Comparison of ENCODE assay signal across 26 cellular contexts in genomic region chr4:20598626-20599025, GRCh38.
"Had no signal": no experiment of that assay in that cellular context is flagged by ENCODE, and none has a peak within 500 bp of the region (broad histone marks: within the 10 kb centered on the region; RNA-seq: fewer than 3 reads in every experiment).

No MANE protein-coding gene starts in this region.

- ATAC-seq: naive thymus-derived CD8-positive, alpha-beta T cell; pancreas; right lobe of liver; stimulated activated effector memory CD8-positive, alpha-beta T cell treated with anti-CD3 and anti-CD28 coated beads, Interleukin-12 subunit alpha, Interleukin-12 subunit beta, amount 100 ng/mL, for 72 hours; stimulated activated naive B cell treated with anti-CD40 and anti-IgM and Interleukin-4, amounts not matched to agents 10 μg/mL and 1 μg/mL and 100 μg/mL, for 72 hours had no signal

- H3K9me3 ChIP-seq: pancreas, prostate gland, right atrium auricular region, right lobe of liver, sigmoid colon, stomach, thoracic aorta, thyroid gland, tibial nerve, upper lobe of left lung, vagina had no signal

- H3K36me3 ChIP-seq: neural progenitor cell, pancreas, prostate gland, right atrium auricular region, right lobe of liver, thoracic aorta, thyroid gland, vagina had no signal

- H3K4me3 Mint-ChIP-seq: naive thymus-derived CD8-positive, alpha-beta T cell; natural killer cell treated with Interleukin-12 subunit alpha and Interleukin-12 subunit beta and Interleukin-15 and Interleukin-18, amount 100 ng/mL, for 72 hours; nephron progenitor cell; neural progenitor cell; stimulated activated effector memory CD8-positive, alpha-beta T cell treated with anti-CD3 and anti-CD28 coated beads, Interleukin-12 subunit alpha, Interleukin-12 subunit beta, amount 100 ng/mL, for 72 hours; stimulated activated naive B cell treated with anti-CD40 and anti-IgM and Interleukin-4, amounts not matched to agents 10 μg/mL and 1 μg/mL and 100 μg/mL, for 72 hours; stimulated activated naive CD8-positive, alpha-beta T cell treated with anti-CD3 and anti-CD28 coated beads, Interleukin-15, Interleukin-2, amounts not matched to agents 100 ng/mL and 50 ng/mL, for 24 hours had no signal

- DNase-seq: naive thymus-derived CD8-positive, alpha-beta T cell; nephron progenitor cell; pancreas; retina; right lobe of liver; sigmoid colon; small intestine; stimulated activated CD4-positive, alpha-beta T cell treated with anti-CD3 and anti-CD28 coated beads, Interleukin-15, amount 100 ng/mL, for 24 hours; stimulated activated CD4-positive, alpha-beta T cell treated with anti-CD3 and anti-CD28 coated beads, Interleukin-2, amount 100 ng/mL, for 24 hours; stimulated activated CD4-positive, alpha-beta T cell treated with anti-CD3 and anti-CD28 coated beads, Interleukin-2, amount 100 ng/mL, for 48 hours; stimulated activated CD4-positive, alpha-beta T cell treated with anti-CD3 and anti-CD28 coated beads, Interleukin-4, amount 100 ng/mL, for 24 hours; stimulated activated naive B cell treated with anti-CD40 and anti-IgM and Interleukin-4, amounts not matched to agents 10 μg/mL and 1 μg/mL and 100 μg/mL, for 72 hours; stimulated activated naive CD4-positive, alpha-beta T cell treated with Interleukin-2 at 50 U/mL for 16 hours; stomach; thyroid gland; trophoblast cell; upper lobe of left lung had no signal

- H3K27me3 Mint-ChIP-seq: natural killer cell treated with Interleukin-12 subunit alpha and Interleukin-12 subunit beta and Interleukin-15 and Interleukin-18, amount 100 ng/mL, for 72 hours; stimulated activated naive B cell treated with anti-CD40 and anti-IgM and Interleukin-4, amounts not matched to agents 10 μg/mL and 1 μg/mL and 100 μg/mL, for 72 hours; stimulated activated naive CD8-positive, alpha-beta T cell treated with anti-CD3 and anti-CD28 coated beads, Interleukin-15, Interleukin-2, amounts not matched to agents 100 ng/mL and 50 ng/mL, for 24 hours had no signal

- H3K9me3 Mint-ChIP-seq: natural killer cell treated with Interleukin-12 subunit alpha and Interleukin-12 subunit beta and Interleukin-15 and Interleukin-18, amount 100 ng/mL, for 72 hours; nephron progenitor cell; neural progenitor cell; stimulated activated effector memory CD8-positive, alpha-beta T cell treated with anti-CD3 and anti-CD28 coated beads, Interleukin-12 subunit alpha, Interleukin-12 subunit beta, amount 100 ng/mL, for 72 hours; stimulated activated naive CD8-positive, alpha-beta T cell treated with anti-CD3 and anti-CD28 coated beads, Interleukin-15, Interleukin-2, amounts not matched to agents 100 ng/mL and 50 ng/mL, for 24 hours had no signal

- H3K4me1 Mint-ChIP-seq: naive thymus-derived CD8-positive, alpha-beta T cell; nephron progenitor cell; neural progenitor cell; stimulated activated effector memory CD8-positive, alpha-beta T cell treated with anti-CD3 and anti-CD28 coated beads, Interleukin-12 subunit alpha, Interleukin-12 subunit beta, amount 100 ng/mL, for 72 hours; stimulated activated naive B cell treated with anti-CD40 and anti-IgM and Interleukin-4, amounts not matched to agents 10 μg/mL and 1 μg/mL and 100 μg/mL, for 72 hours had no signal

- H3K4me1 ChIP-seq: neural progenitor cell, pancreas, prostate gland, right atrium auricular region, right lobe of liver, sigmoid colon, stomach, thyroid gland, upper lobe of left lung, vagina had no signal

- H3K36me3 Mint-ChIP-seq: naive thymus-derived CD8-positive, alpha-beta T cell; natural killer cell treated with Interleukin-12 subunit alpha and Interleukin-12 subunit beta and Interleukin-15 and Interleukin-18, amount 100 ng/mL, for 72 hours; stimulated activated effector memory CD8-positive, alpha-beta T cell treated with anti-CD3 and anti-CD28 coated beads, Interleukin-12 subunit alpha, Interleukin-12 subunit beta, amount 100 ng/mL, for 72 hours; stimulated activated naive B cell treated with anti-CD40 and anti-IgM and Interleukin-4, amounts not matched to agents 10 μg/mL and 1 μg/mL and 100 μg/mL, for 72 hours had no signal

- H3K4me3 ChIP-seq: neural progenitor cell, pancreas, prostate gland, right atrium auricular region, right lobe of liver, sigmoid colon, stomach, thoracic aorta, thyroid gland, tibial nerve, upper lobe of left lung, vagina had no signal

- H3K27ac Mint-ChIP-seq: naive thymus-derived CD8-positive, alpha-beta T cell; natural killer cell treated with Interleukin-12 subunit alpha and Interleukin-12 subunit beta and Interleukin-15 and Interleukin-18, amount 100 ng/mL, for 72 hours; neural progenitor cell; stimulated activated effector memory CD8-positive, alpha-beta T cell treated with anti-CD3 and anti-CD28 coated beads, Interleukin-12 subunit alpha, Interleukin-12 subunit beta, amount 100 ng/mL, for 72 hours; stimulated activated naive B cell treated with anti-CD40 and anti-IgM and Interleukin-4, amounts not matched to agents 10 μg/mL and 1 μg/mL and 100 μg/mL, for 72 hours; stimulated activated naive CD8-positive, alpha-beta T cell treated with anti-CD3 and anti-CD28 coated beads, Interleukin-15, Interleukin-2, amounts not matched to agents 100 ng/mL and 50 ng/mL, for 24 hours had no signal
